Comparison of ENCODE assay signal across 13 cellular contexts in genomic region chr2:36562245-36562644, GRCh38. TPM values are rescaled to one million over a fixed set of nuclear protein-coding genes. Genes with fewer than 3 reads are reported as not detected.
A peak's percentile ranks its signal among the peaks of the same experiment; 100 is the strongest.
DNase-seq lines count a peak whose midpoint lies in the region; ATAC-seq, FAIRE-seq and TF ChIP-seq lines count a peak whose summit lies in the region.
"Had no signal": no experiment of that assay in that cellular context is flagged by ENCODE, and none has a peak within 500 bp of the region (broad histone marks: within the 10 kb centered on the region; RNA-seq: fewer than 3 reads in every experiment).

No MANE protein-coding gene starts in this region.

- H3K36me3 ChIP-seq in ACC112 (ENCODE audit: insufficient read depth, low read length) = peaks cover 40% of the 10 kb centered on the region
- peaks cover 14% of the 10 kb centered on the region for H3K36me3 ChIP-seq in lower lobe of right lung
- H3K36me3 ChIP-seq in HAP-1 (replicated peaks) = no peaks in the 10 kb centered on the region; the same call in 1 of the 2 replicates
- H3K36me3 ChIP-seq: BE2C had no signal

- in situ Hi-C loops in HAP-1 (cut with MboI; ENCODE audit: low sequenced_read_pairs) = no loop called here

- peak; percentile 74 for DNase-seq in LHCN-M2 (ENCODE audit: low read depth)
- peak; percentile 71 to 86 for DNase-seq in cardiac fibroblast (ENCODE audit: low read depth in 2 of 2)
- no peak for DNase-seq in lower lobe of right lung
- no peak for DNase-seq in activated CD8-positive, alpha-beta memory T cell treated with anti-CD3 and anti-CD28 coated beads, Interleukin-2, amount 50 U/mL, for 4 hours
- no peak for DNase-seq in D721Med (ENCODE audit: insufficient read length, low spot score)
- DNase-seq in HAP-1 (ENCODE audit: low spot score in 2 of 2) = no peak
- DNase-seq in activated CD4-positive, alpha-beta T cell treated with anti-CD3 and anti-CD28 coated beads for 48 hours = no peak
- DNase-seq: activated T-cell treated with anti-CD3 and anti-CD28 coated beads, Interleukin-2, amount 50 U/mL, for 24 hours; BE2C; NCI-H187; Peyer's patch; stimulated activated CD4-positive, alpha-beta T cell treated with anti-CD3 and anti-CD28 coated beads, Interleukin-4, amount 100 ng/mL, for 4 hours had no signal

- TF ChIP-seq CTCF in cardiac fibroblast (IDR thresholded peaks at IDR 0.05; ENCODE audit: low read depth, low read length) (no peak), lower lobe of right lung (IDR thresholded peaks at IDR 0.05) (no peak), D721Med (IDR thresholded peaks at IDR 0.05; ENCODE audit: insufficient read depth, missing control alignments) (no peak)

- intact Hi-C loops in lower lobe of right lung (cut with DNase I) = no loop called here

- H3K4me1 ChIP-seq in ACC112 (ENCODE audit: control insufficient read depth, insufficient read depth, low read length, unreplicated experiment) (peaks cover 94% of the 10 kb centered on the region), lower lobe of right lung (peaks cover 37% of the 10 kb centered on the region), HAP-1 (peaks cover 10% of the 10 kb centered on the region)
- H3K4me1 ChIP-seq: BE2C, Peyer's patch had no signal

- no peak for FAIRE-seq in D721Med (lab: Jason Lieb, UNC)

- peaks cover 64% of the 10 kb centered on the region for H3K79me2 ChIP-seq in ACC112 (ENCODE audit: control insufficient read depth, insufficient read depth, low read length, unreplicated experiment)

- H3K9me3 ChIP-seq in lower lobe of right lung = no peaks in the 10 kb centered on the region
- H3K9me3 ChIP-seq in HAP-1 = no peaks in the 10 kb centered on the region
- H3K9me3 ChIP-seq: BE2C, Peyer's patch had no signal

- H3K27ac ChIP-seq in ACC112 (ENCODE audit: low read depth, low read length) (peak overlapping the region; percentile 94), lower lobe of right lung (peak overlapping the region; percentile 18)

- H3K27me3 ChIP-seq in ACC112 (ENCODE audit: insufficient read depth, low read length) = no peaks in the 10 kb centered on the region
- no peaks in the 10 kb centered on the region for H3K27me3 ChIP-seq in lower lobe of right lung (ENCODE audit: low read depth)
- H3K27me3 ChIP-seq in HAP-1 (ENCODE audit: low read depth) = no peaks in the 10 kb centered on the region
- H3K27me3 ChIP-seq: BE2C, Peyer's patch had no signal

- peak in 1 of 2 donors; percentile 60 for ATAC-seq in lower lobe of right lung

- H3K4me3 ChIP-seq in ACC112 (ENCODE audit: low read depth, low read length) (peak overlapping the region; percentile 52), cardiac fibroblast (replicated peaks in 1 of 2; ENCODE audit: low read depth in 2 of 2, low read length in 2 of 2) (no peak overlapping the region), lower lobe of right lung (no peak overlapping the region), HAP-1 (no peak overlapping the region)
- H3K4me3 ChIP-seq: Peyer's patch had no signal

- H2AFZ ChIP-seq in ACC112 (ENCODE audit: low read length, unreplicated experiment) = no peak overlapping the region

RNA-seq across cellular contexts. Expression of gene FEZ2, which starts 35.7 kb away (rescaled TPM):
- total RNA-seq in LHCN-M2 (2014; rRNA removed) (104 and 126 TPM in 2 replicates), lower lobe of right lung (44.0 TPM)
- polyA plus RNA-seq in LHCN-M2 (2012) = 94.8 TPM

Comparison
In these comparisons a context has a peak if more than half of its experiments do, and no peak if none do; other contexts are left out.
1. DNase-seq: peak in LHCN-M2 (single experiment) and cardiac fibroblast (2 of 2); none in lower lobe of right lung (single experiment), activated CD8-positive, alpha-beta memory T cell treated with anti-CD3 and anti-CD28 coated beads, Interleukin-2, amount 50 U/mL, for 4 hours (single experiment), D721Med (single experiment), HAP-1 (0 of 2) and activated CD4-positive, alpha-beta T cell treated with anti-CD3 and anti-CD28 coated beads for 48 hours (single experiment).